Comparison of ENCODE assay signal across 23 cellular contexts in genomic region chr7:127245582-127245981, GRCh38. TPM values are rescaled to one million over a fixed set of nuclear protein-coding genes. Genes with fewer than 3 reads are reported as not detected.
DNase-seq lines count a peak whose midpoint lies in the region; ATAC-seq and TF ChIP-seq lines count a peak whose summit lies in the region.
"Had no signal": no experiment of that assay in that cellular context is flagged by ENCODE, and none has a peak within 500 bp of the region (broad histone marks: within the 10 kb centered on the region; RNA-seq: fewer than 3 reads in every experiment).

No MANE protein-coding gene starts in this region.

- H4K20me1 ChIP-seq in osteoblast (ENCODE audit: insufficient read depth, low read length) = no peaks in the 10 kb centered on the region

- peak in 2 of 3 experiments; percentile 21 to 75 for DNase-seq in NCI-H1417 (lab: John Stamatoyannopoulos, UW)
- no peak for DNase-seq in NCI-H1417 treated with DMSO at 0.1 percent for 48 hours (lab: John Stamatoyannopoulos, UW)
- no peak for DNase-seq in osteoblast (ENCODE audit: insufficient read length, low spot score, missing footprints)
- DNase-seq in GDM1 (lab: John Stamatoyannopoulos, UW) = no peak
- DNase-seq in NCI-H510A treated with DMSO at 0.1 percent for 48 hours (lab: John Stamatoyannopoulos, UW) = no peak
- DNase-seq: 8988T; activated naive CD8-positive, alpha-beta T cell treated with anti-CD3 and anti-CD28 coated beads, Interleukin-2, amount 10 ng/mL, durations not matched to agents 7 days and 5 days; BE2C; EL; KG1; NCI-H226; nephron progenitor cell; NK-92 treated with Interleukin-12 subunit alpha and Interleukin-12 subunit beta, amount 100 ng/mL, for 24 hours; psoas muscle; RPMI8226; stimulated activated CD4-positive, alpha-beta T cell treated with anti-CD3 and anti-CD28 coated beads, Interleukin-4, amount 100 ng/mL, for 4 hours; T-helper 9 cell had no signal

- H3K4me2 ChIP-seq in osteoblast (ENCODE audit: insufficient read depth, low read length) = peak overlapping the region; percentile 32

- H3K36me3 ChIP-seq in osteoblast (ENCODE audit: insufficient read depth, low read length) = no peaks in the 10 kb centered on the region
- H3K36me3 ChIP-seq: BE2C had no signal

- TF ChIP-seq CTCF in VCaP (conservative IDR thresholded peaks at IDR 0.05) = no peak
- TF ChIP-seq CTCF in osteoblast (IDR thresholded peaks at IDR 0.05; ENCODE audit: extremely low read depth, low read depth, low read length) = no peak

- no peaks in the 10 kb centered on the region for H3K4me1 ChIP-seq in osteoblast (ENCODE audit: insufficient read depth, low read length)
- H3K4me1 ChIP-seq: BE2C, psoas muscle had no signal

- H3K4me3 ChIP-seq in osteoblast (ENCODE audit: insufficient read depth, low read length) = no peak overlapping the region
- H3K4me3 ChIP-seq: psoas muscle had no signal

- no peaks in the 10 kb centered on the region for H3K79me2 ChIP-seq in osteoblast (ENCODE audit: insufficient read depth, low read length)

- peaks cover 23% of the 10 kb centered on the region for H3K27me3 ChIP-seq in osteoblast (ENCODE audit: insufficient read depth, low read length)

- ATAC-seq in HG02981 (IDR thresholded peaks at IDR 0.05; ENCODE audit: unreplicated experiment) (peak; percentile 59), HG02610 (IDR thresholded peaks at IDR 0.05; ENCODE audit: unreplicated experiment) (no peak)
- ATAC-seq: activated CD4-positive, CD25-positive, alpha-beta regulatory T cell treated with anti-CD3 and anti-CD28 coated beads, Interleukin-2, amount 50 U/mL, for 24 hours; psoas muscle had no signal

- H3K9me3 ChIP-seq in osteoblast (ENCODE audit: low read depth, low read length) = no peaks in the 10 kb centered on the region
- H3K9me3 ChIP-seq: BE2C, psoas muscle had no signal

- peak overlapping the region; percentile 54 for H3K27ac ChIP-seq in VCaP
- H3K27ac ChIP-seq in osteoblast (ENCODE audit: low read depth, low read length) = no peak overlapping the region
- H3K27ac ChIP-seq: psoas muscle had no signal

- H2AFZ ChIP-seq in osteoblast (ENCODE audit: low read length) = no peak overlapping the region

RNA-seq across cellular contexts. Expression of gene GRM8, which starts 7.2 kb away (rescaled TPM):
- not detected in 2 replicates for total RNA-seq in osteoblast
- total RNA-seq: activated CD8-positive, alpha-beta memory T cell treated with anti-CD3 and anti-CD28 coated beads for 36 hours; activated naive CD8-positive, alpha-beta T cell treated with anti-CD3 and anti-CD28 coated beads, Interleukin-2, amount 10 ng/mL, durations not matched to agents 7 days and 5 days; activated T-helper 1 cell treated with anti-CD3 and anti-CD28 coated beads, Interleukin-12 subunit alpha, Interleukin-12 subunit beta, Interleukin-2, Interleukin-4 antibody, amounts not matched to agents 30 ng/mL and 10 ng/mL and 1 ng/mL, durations not matched to agents 14 hours and 24 hours and 36 hours; psoas muscle had no signal

Comparison
In these comparisons a context has a peak if more than half of its experiments do, and no peak if none do; other contexts are left out.
1. DNase-seq: peak in NCI-H1417 (2 of 3); none in NCI-H1417 treated with DMSO at 0.1 percent for 48 hours (single experiment), osteoblast (single experiment), GDM1 (single experiment) and NCI-H510A treated with DMSO at 0.1 percent for 48 hours (single experiment).